32 cellular contexts compared by ENCODE assay signal in genomic region chr7:149329787-149330334, GRCh38.
"Had no signal": no experiment of that assay in that cellular context is flagged by ENCODE, and none has a peak within 500 bp of the region (broad histone marks: within the 10 kb centered on the region; RNA-seq: fewer than 3 reads in every experiment).

No MANE protein-coding gene starts in this region.

- ATAC-seq: heart right ventricle; left colon; left ventricle myocardium superior; natural killer cell treated with Interleukin-12 subunit alpha and Interleukin-12 subunit beta and Interleukin-15 and Interleukin-18, amount 100 ng/mL, for 72 hours; stimulated activated memory B cell treated with anti-CD40 and anti-IgM and Interleukin-4, amounts not matched to agents 10 μg/mL and 1 μg/mL and 100 μg/mL, for 72 hours; stimulated activated naive CD8-positive, alpha-beta T cell treated with anti-CD3 and anti-CD28 coated beads, Interleukin-15, Interleukin-2, amounts not matched to agents 100 U/mL and 50 U/mL, for 24 hours had no signal

- H3K9me3 ChIP-seq: esophagus squamous epithelium, prostate gland, right atrium auricular region, sigmoid colon, testis had no signal

- H3K36me3 Mint-ChIP-seq: immature natural killer cell; natural killer cell treated with Interleukin-12 subunit alpha and Interleukin-12 subunit beta and Interleukin-15 and Interleukin-18, amount 100 ng/mL, for 72 hours; neural progenitor cell; stimulated activated memory B cell treated with anti-CD40 and anti-IgM and Interleukin-4, amounts not matched to agents 10 μg/mL and 1 μg/mL and 100 μg/mL, for 72 hours; type B pancreatic cell had no signal

- H3K9me3 Mint-ChIP-seq: natural killer cell treated with Interleukin-12 subunit alpha and Interleukin-12 subunit beta and Interleukin-15 and Interleukin-18, amount 100 ng/mL, for 72 hours; type B pancreatic cell had no signal

- H3K4me3 ChIP-seq: coronary artery, esophagus squamous epithelium, heart right ventricle, lung, neural progenitor cell, prostate gland, right atrium auricular region, sigmoid colon, spleen, testis, tibial artery had no signal

- H3K36me3 ChIP-seq: esophagus squamous epithelium, heart right ventricle, neural progenitor cell, prostate gland, right atrium auricular region, sigmoid colon, spleen, tibial artery had no signal

- FAIRE-seq: endometrium had no signal

- H3K79me2 ChIP-seq: parathyroid adenoma had no signal

- H3K27ac ChIP-seq: coronary artery, esophagus squamous epithelium, heart right ventricle, neural progenitor cell, parathyroid adenoma, prostate gland, right atrium auricular region, sigmoid colon, spleen, testis, tibial artery had no signal

- H3K4me1 Mint-ChIP-seq: immature natural killer cell; memory B cell; naive B cell; neural progenitor cell; stimulated activated memory B cell treated with anti-CD40 and anti-IgM and Interleukin-4, amounts not matched to agents 10 μg/mL and 1 μg/mL and 100 μg/mL, for 72 hours had no signal

- H3K4me1 ChIP-seq: esophagus squamous epithelium, heart right ventricle, neural progenitor cell, parathyroid adenoma, prostate gland, right atrium auricular region, sigmoid colon, spleen, testis, tibial artery had no signal

- H2AFZ ChIP-seq: neural progenitor cell, parathyroid adenoma had no signal

- H3K4me3 Mint-ChIP-seq: immature natural killer cell; memory B cell; naive B cell; natural killer cell treated with Interleukin-12 subunit alpha and Interleukin-12 subunit beta and Interleukin-15 and Interleukin-18, amount 100 ng/mL, for 72 hours; neural progenitor cell; stimulated activated memory B cell treated with anti-CD40 and anti-IgM and Interleukin-4, amounts not matched to agents 10 μg/mL and 1 μg/mL and 100 μg/mL, for 72 hours; type B pancreatic cell had no signal

- H3K27me3 Mint-ChIP-seq: type B pancreatic cell had no signal

- DNase-seq: dermis blood vessel endothelial cell; effector memory CD4-positive, alpha-beta T cell; erythroblast; esophagus squamous epithelium; foreskin melanocyte; glutamatergic neuron; heart right ventricle; hypothalamus; immature natural killer cell; islet precursor cell; kidney glomerular epithelial cell; left colon; left ventricle myocardium superior; naive B cell; sigmoid colon; spleen; stimulated activated CD4-positive, alpha-beta T cell treated with anti-CD3 and anti-CD28 coated beads, Interleukin-4, amount 100 ng/mL, for 4 hours; stimulated activated naive CD8-positive, alpha-beta T cell treated with anti-CD3 and anti-CD28 coated beads, Interleukin-15, Interleukin-2, amounts not matched to agents 100 U/mL and 50 U/mL, for 24 hours; substantia nigra; testis; tibial artery had no signal

- H3K27ac Mint-ChIP-seq: memory B cell; natural killer cell treated with Interleukin-12 subunit alpha and Interleukin-12 subunit beta and Interleukin-15 and Interleukin-18, amount 100 ng/mL, for 72 hours; neural progenitor cell; stimulated activated memory B cell treated with anti-CD40 and anti-IgM and Interleukin-4, amounts not matched to agents 10 μg/mL and 1 μg/mL and 100 μg/mL, for 72 hours; type B pancreatic cell had no signal

- H3K27me3 ChIP-seq: neural progenitor cell, right atrium auricular region, sigmoid colon, spleen, testis, tibial artery had no signal

- H3K9ac ChIP-seq: neural progenitor cell, parathyroid adenoma had no signal

- H3K4me2 ChIP-seq: neural progenitor cell had no signal
